ENCODE assay signal across 8 cellular contexts in genomic region chr6:72649032-72649984, GRCh38. TPM values are rescaled to one million over a fixed set of nuclear protein-coding genes. Genes with fewer than 3 reads are reported as not detected.
A peak's percentile ranks its signal among the peaks of the same experiment; 100 is the strongest.
DNase-seq lines count a peak whose midpoint lies in the region; ATAC-seq lines count a peak whose summit lies in the region.

No MANE protein-coding gene starts in this region.

- intact Hi-C loops in activated naive CD4-positive, alpha-beta T cell treated with anti-CD3 and anti-CD28 coated beads for 36 hours (cut with micrococcal nuclease) = loop anchor here (1.0 kb wide), 4 partner anchors 10 to 177 kb away; no protein-coding TSS in a partner anchor

- peaks cover 57% of the 10 kb centered on the region for H3K4me1 Mint-ChIP-seq in activated naive CD4-positive, alpha-beta T cell treated with anti-CD3 and anti-CD28 coated beads for 36 hours (ENCODE audit: low read depth)
- peaks cover 30 to 54% (median 52%) of the 10 kb centered on the region in 3 donors for H3K4me1 Mint-ChIP-seq in naive B cell

- H3K9me3 Mint-ChIP-seq in activated naive CD4-positive, alpha-beta T cell treated with anti-CD3 and anti-CD28 coated beads for 36 hours = no peaks in the 10 kb centered on the region
- peaks cover 0 to 4% (median 0%) of the 10 kb centered on the region in 7 donors for H3K9me3 Mint-ChIP-seq in naive B cell

- CTCF ChIA-PET in activated naive CD4-positive, alpha-beta T cell treated with anti-CD3 and anti-CD28 coated beads for 36 hours (lab: Charles Lee) = interaction anchor here (0.7 to 1.6 kb wide), 4 partner anchors 23 to 33 kb away, joined by 3 to 4 read pairs (median 4); no protein-coding TSS in a partner anchor

- peaks cover 7% of the 10 kb centered on the region for H3K36me3 Mint-ChIP-seq in activated naive CD4-positive, alpha-beta T cell treated with anti-CD3 and anti-CD28 coated beads for 36 hours (ENCODE audit: low read depth)
- H3K36me3 Mint-ChIP-seq in naive B cell = peaks cover 0 to 8% of the 10 kb centered on the region in 2 donors

- ATAC-seq in HG02884 (IDR thresholded peaks at IDR 0.05; ENCODE audit: unreplicated experiment) = peak; percentile 69
- peak; percentile 54 to 62 for ATAC-seq in naive B cell (ENCODE audit: low read depth in 2 of 2)
- ATAC-seq in esophagus mucosa = no peak

- in situ Hi-C loops in SK-MEL-5 (cut with HindIII; ENCODE audit: low pct_unique_long_range_greater_than_20kb, low sequenced_read_pairs) = no loop called here

- no peak overlapping the region for H3K4me3 Mint-ChIP-seq in activated naive CD4-positive, alpha-beta T cell treated with anti-CD3 and anti-CD28 coated beads for 36 hours
- H3K4me3 Mint-ChIP-seq in naive B cell = peak overlapping the region in 5 of 8 donors; percentile 6 to 48 (median 32)

- H3K27ac Mint-ChIP-seq in activated naive CD4-positive, alpha-beta T cell treated with anti-CD3 and anti-CD28 coated beads for 36 hours = peak overlapping the region; percentile 60
- peak overlapping the region in 2 of 6 donors; percentile 27 to 60 for H3K27ac Mint-ChIP-seq in naive B cell

- DNase-seq in activated naive CD4-positive, alpha-beta T cell treated with anti-CD3 and anti-CD28 coated beads for 36 hours = peak; percentile 57
- no peak for DNase-seq in activated naive CD4-positive, alpha-beta T cell treated with Interleukin-2 at 50 U/mL for 16 hours
- DNase-seq in SK-MEL-5 (ENCODE audit: low read depth, low spot score) (peak; percentile 73), naive B cell (no peak), putamen (ENCODE audit: low spot score) (no peak), NCI-H2107 (lab: John Stamatoyannopoulos, UW) (no peak)

- no peaks in the 10 kb centered on the region for H3K27me3 Mint-ChIP-seq in activated naive CD4-positive, alpha-beta T cell treated with anti-CD3 and anti-CD28 coated beads for 36 hours (ENCODE audit: low read depth)
- H3K27me3 Mint-ChIP-seq in naive B cell = no peaks in the 10 kb centered on the region

RNA-seq across cellular contexts. Expression of gene KCNQ5, which starts 27.4 kb away (rescaled TPM):
- total RNA-seq in activated naive CD4-positive, alpha-beta T cell treated with anti-CD3 and anti-CD28 coated beads for 36 hours = 10 to 100 TPM; 11.8 to 12.0 TPM
- 13.9 and 24.1 TPM in 2 replicates for total RNA-seq in SK-MEL-5 (2014; rRNA removed; shearing (Covaris generic))
- 21.7 and 38.0 TPM in 2 replicates for polyA plus RNA-seq in SK-MEL-5 (2015; cell fraction: cytosol; rRNA removed)
- 13.5 and 16.7 TPM in 2 replicates for polyA plus RNA-seq in SK-MEL-5 (2015; cell fraction: nucleus; rRNA removed)
- 1 to 10 TPM in 5 of 6 donors, under 1 TPM in 1; 0.29 to 7.1 (median 4.9) TPM for polyA plus RNA-seq in naive B cell (ENCODE audit: low read depth in 6 of 6)
- 0.96 TPM for total RNA-seq in esophagus mucosa

Comparison
In these comparisons a context has a peak if more than half of its experiments do, and no peak if none do; other contexts are left out.
1. DNase-seq: peak in activated naive CD4-positive, alpha-beta T cell treated with anti-CD3 and anti-CD28 coated beads for 36 hours (single experiment) and SK-MEL-5 (single experiment); none in activated naive CD4-positive, alpha-beta T cell treated with Interleukin-2 at 50 U/mL for 16 hours (single experiment), naive B cell (single experiment), putamen (single experiment) and NCI-H2107 (single experiment).